ENCODE assay signal across 9 cellular contexts in the genomic region with DNA sequence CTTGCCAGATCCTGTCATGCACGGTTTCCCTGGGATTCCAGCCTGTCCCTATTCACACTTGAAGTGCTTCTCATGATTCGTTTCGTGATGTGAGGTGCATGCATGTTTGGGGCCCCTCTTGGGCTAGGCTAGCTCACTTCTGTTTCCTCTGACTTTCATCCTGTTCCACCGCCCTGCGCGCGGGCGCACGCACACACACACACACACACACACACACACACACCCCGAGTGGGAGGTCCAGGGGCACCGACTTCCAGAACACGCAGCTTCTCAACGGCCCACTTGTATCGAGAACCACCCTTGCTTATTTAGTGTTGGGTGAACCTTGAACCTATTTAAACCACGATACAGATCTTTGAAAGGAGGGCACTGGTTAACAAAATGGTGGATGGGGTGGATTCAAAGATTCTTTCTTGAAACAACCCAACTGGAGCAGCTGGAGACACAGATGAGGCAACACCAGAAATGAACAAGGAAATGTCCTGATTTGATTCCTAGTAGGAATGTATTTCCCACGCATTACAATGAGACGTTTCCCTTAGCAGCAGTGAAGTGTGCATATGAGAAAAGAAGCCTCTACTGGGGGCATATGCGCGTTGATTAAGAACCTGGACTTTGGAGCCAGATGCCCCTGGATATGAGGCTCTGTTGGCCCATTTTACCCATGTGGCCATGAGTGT. TPM values are rescaled to one million over a fixed set of nuclear protein-coding genes. Genes with fewer than 3 reads are reported as not detected.
DNase-seq lines count a peak whose midpoint lies in the region; ATAC-seq, FAIRE-seq and TF ChIP-seq lines count a peak whose summit lies in the region.
"Had no signal": no experiment of that assay in that cellular context is flagged by ENCODE, and none has a peak within 500 bp of the region (broad histone marks: within the 10 kb centered on the region; RNA-seq: fewer than 3 reads in every experiment).

No MANE protein-coding gene starts in this region.

- ATAC-seq in CD4-positive, alpha-beta T cell (ENCODE audit: poor library complexity): peak; percentile 38
- ATAC-seq in GM21447 (IDR thresholded peaks at IDR 0.05; ENCODE audit: unreplicated experiment): no peak
- ATAC-seq in HG02938 (IDR thresholded peaks at IDR 0.05; ENCODE audit: unreplicated experiment): no peak

- peak overlapping the region; percentile 82 for H3K27ac Mint-ChIP-seq in CD4-positive, alpha-beta T cell

- H3K4me1 ChIP-seq in breast epithelium (no peaks in the 10 kb centered on the region), rectal smooth muscle tissue (ENCODE audit: control insufficient read depth, insufficient read depth, low read length) (peaks cover 7% of the 10 kb centered on the region)

- FAIRE-seq in D721Med (lab: Jason Lieb, UNC): no peak

- POLR2A ChIA-PET in CD4-positive, alpha-beta T cell (lab: Charles Lee): interaction anchor here (0.7 to 4.8 kb wide), 15 partner anchors 8 to 306 kb away, joined by 3 to 42 read pairs (median 5); partner anchors contain the start of genes CDK17 and LTA4H

- H3K27me3 Mint-ChIP-seq in CD4-positive, alpha-beta T cell: no peaks in the 10 kb centered on the region

- no peaks in the 10 kb centered on the region for H3K27me3 ChIP-seq in CD4-positive, alpha-beta T cell (ENCODE audit: control insufficient read depth, insufficient read depth, low read length)
- H3K27me3 ChIP-seq in breast epithelium (no peaks in the 10 kb centered on the region), rectal smooth muscle tissue (ENCODE audit: control insufficient read depth, insufficient read depth, low read length) (no peaks in the 10 kb centered on the region)

- no peak overlapping the region for H3K9ac ChIP-seq in rectal smooth muscle tissue (ENCODE audit: low read length)

- peak overlapping the region; percentile 87 for H3K4me3 Mint-ChIP-seq in CD4-positive, alpha-beta T cell

- CTCF ChIA-PET in CD4-positive, alpha-beta T cell (lab: Charles Lee): interaction anchor here (1.1 to 6.3 kb wide), 5 partner anchors 11 to 306 kb away, joined by 3 to 83 read pairs (median 4); partner anchors contain the start of gene CDK17

- H3K9me3 ChIP-seq in CD4-positive, alpha-beta T cell (ENCODE audit: control insufficient read depth, low read length): no peaks in the 10 kb centered on the region
- H3K9me3 ChIP-seq in breast epithelium: no peaks in the 10 kb centered on the region

- no peak for TF ChIP-seq POLR2A in breast epithelium (IDR thresholded peaks at IDR 0.05)

- H3K9me3 Mint-ChIP-seq in CD4-positive, alpha-beta T cell: no peaks in the 10 kb centered on the region

- no peak for TF ChIP-seq CTCF in CD4-positive, alpha-beta T cell (IDR thresholded peaks at IDR 0.05)
- no peak for TF ChIP-seq CTCF in breast epithelium (IDR thresholded peaks at IDR 0.05)
- TF ChIP-seq CTCF in D721Med (IDR thresholded peaks at IDR 0.05; ENCODE audit: insufficient read depth, missing control alignments): no peak

- H3K4me1 Mint-ChIP-seq in CD4-positive, alpha-beta T cell (ENCODE audit: low read depth): peaks cover 92% of the 10 kb centered on the region

- H3K36me3 ChIP-seq in breast epithelium (no peaks in the 10 kb centered on the region), rectal smooth muscle tissue (ENCODE audit: control insufficient read depth, insufficient read depth, low read length) (no peaks in the 10 kb centered on the region)

- H3K36me3 Mint-ChIP-seq in CD4-positive, alpha-beta T cell (ENCODE audit: low read depth): peaks cover 19% of the 10 kb centered on the region

- H3K27ac ChIP-seq in CD4-positive, alpha-beta T cell (ENCODE audit: low read depth, low read length): peak overlapping the region; percentile 58
- H3K27ac ChIP-seq in breast epithelium: peak overlapping the region; percentile 30 to 54
- peak overlapping the region; percentile 17 for H3K27ac ChIP-seq in rectal smooth muscle tissue (ENCODE audit: low read depth, low read length)

- intact Hi-C loops in CD4-positive, alpha-beta T cell (cut with DNase I, micrococcal nuclease): loop anchor here in 1 of 2 experiments (2.0 to 10.0 kb wide), 3 partner anchors 16 to 296 kb away; partner anchors contain the start of gene ELK3
- intact Hi-C loops in breast epithelium (cut with DNase I; ENCODE audit: low total_unique reads): loop anchor here (10.0 kb wide), 1 partner anchor 146 kb away; no protein-coding TSS in a partner anchor

- no peak overlapping the region for H3K4me3 ChIP-seq in breast epithelium
- H3K4me3 ChIP-seq in rectal smooth muscle tissue (ENCODE audit: low read length): no peak overlapping the region

- peak; percentile 24 to 54 (median 34) for DNase-seq in CD4-positive, alpha-beta T cell
- DNase-seq in T-helper 2 cell (peak in 3 of 5 experiments; percentile 17 to 86 (median 19)), breast epithelium (ENCODE audit: low spot score in 2 of 2) (peak in 1 of 2 donors; percentile 14), NCI-H2227 (lab: John Stamatoyannopoulos, UW; ENCODE audit: unreplicated experiment) (no peak), D721Med (ENCODE audit: insufficient read length, low spot score) (no peak)
- DNase-seq: foreskin melanocyte had no signal

RNA-seq across cellular contexts. Expression of gene ELK3, which starts 16.3 kb away (rescaled TPM):
- total RNA-seq in CD4-positive, alpha-beta T cell: 10 to 100 TPM; 26.8 to 31.5 TPM
- total RNA-seq in breast epithelium: 10 to 100 TPM; 13.9 to 28.5 (median 16.5) TPM

Comparison
In these comparisons a context has a peak if more than half of its experiments do, and no peak if none do; other contexts are left out.
1. DNase-seq: peak in CD4-positive, alpha-beta T cell (10 of 10) and T-helper 2 cell (3 of 5); none in NCI-H2227 (single experiment) and D721Med (single experiment).
2. Peak in every context shown above with its lines, with median percentiles within 50 percentile points of each other: H3K27ac ChIP-seq.